ENCODE assay signal across 20 cellular contexts in genomic region chr4:30904593-30904992, GRCh38.
A peak's percentile ranks its signal among the peaks of the same experiment; 100 is the strongest.
DNase-seq lines count a peak whose midpoint lies in the region; ATAC-seq, FAIRE-seq and TF ChIP-seq lines count a peak whose summit lies in the region.
"Had no signal": no experiment of that assay in that cellular context is flagged by ENCODE, and none has a peak within 500 bp of the region (broad histone marks: within the 10 kb centered on the region; RNA-seq: fewer than 3 reads in every experiment).

No MANE protein-coding gene starts in this region.

- H3K36me3 Mint-ChIP-seq in naive thymus-derived CD8-positive, alpha-beta T cell = peaks cover 0 to 5% (median 0%) of the 10 kb centered on the region in 3 donors
- H3K36me3 Mint-ChIP-seq: CD4-positive, alpha-beta memory T cell had no signal

- no peaks in the 10 kb centered on the region for H4K20me1 ChIP-seq in GM12878 (ENCODE audit: control insufficient read depth, insufficient read depth)
- H4K20me1 ChIP-seq in mammary epithelial cell (ENCODE audit: insufficient read depth, low read length) = no peaks in the 10 kb centered on the region

- ATAC-seq in GM18505 (IDR thresholded peaks at IDR 0.05; ENCODE audit: unreplicated experiment) (peak; percentile 77), HG02970 (IDR thresholded peaks at IDR 0.05; ENCODE audit: low FRiP score, unreplicated experiment) (peak; percentile 78), GM12878 (peak; percentile 75), HG02798 (IDR thresholded peaks at IDR 0.05; ENCODE audit: poor library complexity, unreplicated experiment) (no peak)
- ATAC-seq in naive thymus-derived CD8-positive, alpha-beta T cell = no peak

- H3K4me1 ChIP-seq in GM12878 (ENCODE audit: control insufficient read depth, insufficient read depth, low read length) = no peaks in the 10 kb centered on the region
- peaks cover 9 to 15% of the 10 kb centered on the region in 2 donors for H3K4me1 ChIP-seq in mucosa of rectum (ENCODE audit: control insufficient read depth in 2 of 2, insufficient read depth in 2 of 2, low read length in 2 of 2)
- H3K4me1 ChIP-seq in mammary epithelial cell (ENCODE audit: insufficient read depth, low read length) = no peaks in the 10 kb centered on the region

- in situ Hi-C loops in GM12878 (cut with MboI) = no loop called here
- in situ Hi-C loops in mammary epithelial cell (cut with MboI; ENCODE audit: low sequenced_read_pairs in 2 of 2) = no loop called here
- in situ Hi-C loops in KBM-7 (cut with MboI; ENCODE audit: low pct_unique_long_range_greater_than_20kb, low sequenced_read_pairs) = no loop called here

- WGBS in GM12878 (ENCODE audit: insufficient coverage, insufficient replicate concordance, low lambda C conversion rate, missing lambda C conversion rate) = 92% methylated on average over 2 of the region's 2 CpGs
- 100% methylated on average over 2 of the region's 2 CpGs for WGBS in mammary epithelial cell (ENCODE audit: low coverage, missing lambda C conversion rate)

- H3K9ac ChIP-seq in GM12878 (ENCODE audit: control insufficient read depth, insufficient read depth, low read length) = no peak overlapping the region
- H3K9ac ChIP-seq in mucosa of rectum (ENCODE audit: low read depth in 1 of 2, low read length in 2 of 2) = no peak overlapping the region
- no peak overlapping the region for H3K9ac ChIP-seq in mammary epithelial cell (ENCODE audit: insufficient read depth, low read length)

- RAD21 ChIA-PET in GM12878 (lab: Charles Lee; ENCODE audit: unreplicated experiment) = no interaction called here

- TF ChIP-seq RAD21 in GM12878 (IDR thresholded peaks at IDR 0.05; ENCODE audit: insufficient read depth, low read depth, low read length) = no peak

- no peak for TF ChIP-seq POLR2A in GM18505 (IDR thresholded peaks at IDR 0.05; ENCODE audit: borderline replicate concordance, extremely low read depth, insufficient read depth, insufficient read length)
- no peak for TF ChIP-seq POLR2A in GM12878 (IDR thresholded peaks at IDR 0.05; ENCODE audit: low read depth, low read length)

- H3K27me3 ChIP-seq in GM12878 (replicated peaks in 1 of 2; ENCODE audit: control insufficient read depth in 2 of 2, insufficient read depth in 2 of 2, low read length in 1 of 2) = no peaks in the 10 kb centered on the region
- no peaks in the 10 kb centered on the region for H3K27me3 ChIP-seq in mucosa of rectum (ENCODE audit: control insufficient read depth in 2 of 2, insufficient read depth in 2 of 2, low read length in 2 of 2)
- H3K27me3 ChIP-seq in mammary epithelial cell (ENCODE audit: insufficient read depth, low read length) = no peaks in the 10 kb centered on the region

- peaks cover 0 to 25% (median 5%) of the 10 kb centered on the region in 9 donors for H3K9me3 Mint-ChIP-seq in naive thymus-derived CD8-positive, alpha-beta T cell

- H2AFZ ChIP-seq in GM12878 (ENCODE audit: control insufficient read depth, low read depth, low read length) (no peak overlapping the region), mammary epithelial cell (ENCODE audit: low read depth, low read length) (no peak overlapping the region)

- dilution Hi-C loops in mammary epithelial cell (cut with HindIII; ENCODE audit: low sequenced_read_pairs) = no loop called here

- DNase-seq in GM12878 (ENCODE audit: low read depth, low spot score) (no peak), mammary epithelial cell (no peak), KBM-7 (no peak)
- DNase-seq in naive thymus-derived CD8-positive, alpha-beta T cell = no peak
- DNase-seq: 8988T; CD4-positive, alpha-beta memory T cell; DMS79; NCI-H1105 treated with DMSO at 0.1 percent for 48 hours; NCI-H1694 treated with DMSO at 0.1 percent for 48 hours; NCI-H226; NCI-H69; NK-92 treated with Interleukin-12 subunit alpha and Interleukin-12 subunit beta, amount 100 ng/mL, for 24 hours; OCI-M1; SIG-M5 had no signal

- H3K27me3 Mint-ChIP-seq in naive thymus-derived CD8-positive, alpha-beta T cell = no peaks in the 10 kb centered on the region
- H3K27me3 Mint-ChIP-seq: CD4-positive, alpha-beta memory T cell had no signal

- intact Hi-C loops in GM12878 (cut with micrococcal nuclease; ENCODE audit: unreplicated experiment) (no loop called here), mammary epithelial cell (cut with micrococcal nuclease) (no loop called here)

- H3K27ac Mint-ChIP-seq in naive thymus-derived CD8-positive, alpha-beta T cell = no peak overlapping the region
- H3K27ac Mint-ChIP-seq: CD4-positive, alpha-beta memory T cell had no signal

- CTCF ChIA-PET in GM12878 (lab: Yijun Ruan, JAX) = interaction anchor here (1.1 to 1.6 kb wide), 2 partner anchors 11 to 12 kb away, joined by 3 to 4 read pairs; no protein-coding TSS in a partner anchor
- CTCF ChIA-PET in mammary epithelial cell (lab: Charles Lee; ENCODE audit: low non-redundant PET) = no interaction called here

- SMC1A ChIA-PET in GM12878 (lab: Charles Lee; ENCODE audit: uncharacterized antibody, unreplicated experiment) = no interaction called here

- H3K4me2 ChIP-seq in GM12878 (ENCODE audit: control insufficient read depth, insufficient read depth) = no peak overlapping the region
- H3K4me2 ChIP-seq in mammary epithelial cell (ENCODE audit: insufficient read depth, low read depth, low read length) = no peak overlapping the region

- no peak for FAIRE-seq in GM12878 (lab: Jason Lieb, UNC)
- FAIRE-seq: D721Med, H54 had no signal

- TF ChIP-seq CTCF in GM12878 (IDR thresholded peaks at IDR 0.05 in 2 of 3, conservative IDR thresholded peaks at IDR 0.05 in 1 of 3; ENCODE audit: control insufficient read depth in 2 of 3, extremely low read depth in 1 of 3, insufficient read depth in 1 of 3, low read depth in 3 of 3, low read length in 3 of 3) (no peak), mammary epithelial cell (conservative IDR thresholded peaks at IDR 0.05 in 1 of 2, IDR thresholded peaks at IDR 0.05 in 1 of 2; ENCODE audit: extremely low read depth in 1 of 2, insufficient read depth in 1 of 2, low read depth in 1 of 2, low read length in 2 of 2) (no peak)

- H3K79me2 ChIP-seq in GM12878 (ENCODE audit: control insufficient read depth, insufficient read depth, low read length) (no peaks in the 10 kb centered on the region), mammary epithelial cell (ENCODE audit: insufficient read depth, low read length) (no peaks in the 10 kb centered on the region)

- POLR2A ChIA-PET in GM12878 (lab: Charles Lee) = no interaction called here
- POLR2A ChIA-PET in naive thymus-derived CD8-positive, alpha-beta T cell (lab: Charles Lee) = no interaction called here

- H3K4me3 ChIP-seq in GM12878 = no peak overlapping the region
- peak overlapping the region; percentile 35 to 56 for H3K4me3 ChIP-seq in mucosa of rectum (ENCODE audit: low read length in 2 of 2)
- no peak overlapping the region for H3K4me3 ChIP-seq in mammary epithelial cell (replicated peaks in 1 of 3; ENCODE audit: insufficient read depth in 1 of 3, low read depth in 2 of 3, low read length in 3 of 3)

- no peaks in the 10 kb centered on the region for H3K36me3 ChIP-seq in GM12878 (ENCODE audit: control insufficient read depth in 2 of 2, insufficient read depth in 2 of 2, low read length in 1 of 2)
- no peaks in the 10 kb centered on the region for H3K36me3 ChIP-seq in mucosa of rectum (ENCODE audit: control insufficient read depth in 2 of 2, insufficient read depth in 2 of 2, low read length in 2 of 2)
- H3K36me3 ChIP-seq in mammary epithelial cell (ENCODE audit: insufficient read depth, low read length) = no peaks in the 10 kb centered on the region

- BruUV-seq in GM12878 (replicated peaks; lab: Mats Ljungman, UMichigan) (no TSS peak), mammary epithelial cell (replicated peaks; lab: Mats Ljungman, UMichigan) (no TSS peak)

- H3K9me3 ChIP-seq in GM12878 (replicated peaks; ENCODE audit: control insufficient read depth, insufficient read depth, low read length) (no peaks in the 10 kb centered on the region), mucosa of rectum (ENCODE audit: control insufficient read depth in 2 of 2, low read length in 2 of 2) (no peaks in the 10 kb centered on the region), mammary epithelial cell (replicated peaks; ENCODE audit: insufficient read depth, low read length) (no peaks in the 10 kb centered on the region)

- H3K4me3 Mint-ChIP-seq in naive thymus-derived CD8-positive, alpha-beta T cell = no peak overlapping the region
- H3K4me3 Mint-ChIP-seq: CD4-positive, alpha-beta memory T cell had no signal

- H3K4me1 Mint-ChIP-seq in naive thymus-derived CD8-positive, alpha-beta T cell = no peaks in the 10 kb centered on the region
- H3K4me1 Mint-ChIP-seq: CD4-positive, alpha-beta memory T cell had no signal

- TF ChIP-seq EP300 in GM12878 (IDR thresholded peaks at IDR 0.05; ENCODE audit: borderline replicate concordance in 1 of 2, control insufficient read depth in 1 of 2, low read depth in 2 of 2, low read length in 2 of 2) = no peak

- H3K27ac ChIP-seq in GM12878 (ENCODE audit: control insufficient read depth, insufficient read depth) = no peak overlapping the region
- peak overlapping the region; percentile 69 to 74 for H3K27ac ChIP-seq in mucosa of rectum (ENCODE audit: low read depth in 2 of 2, low read length in 2 of 2)
- H3K27ac ChIP-seq in mammary epithelial cell (ENCODE audit: insufficient read depth, low read depth, low read length) = no peak overlapping the region

TF ChIP-seq in GM12878, 131 proteins besides CTCF, POLR2A, EP300 and RAD21:
- TF ChIP-seq SKIL (IDR thresholded peaks at IDR 0.05; ENCODE audit: low read depth, poor library complexity, severe bottlenecking) (no peak), RBBP5 (conservative IDR thresholded peaks at IDR 0.05) (no peak), NFIC (IDR thresholded peaks at IDR 0.05; ENCODE audit: low read depth, low read length) (no peak)

Comparison
In these comparisons a context has a peak if more than half of its experiments do, and no peak if none do; other contexts are left out.
1. ATAC-seq: peak in GM18505 (single experiment), HG02970 (single experiment) and GM12878 (single experiment); none in naive thymus-derived CD8-positive, alpha-beta T cell (0 of 2) and HG02798 (single experiment).
2. H3K27ac ChIP-seq: peak in mucosa of rectum (2 of 2); none in GM12878 (single experiment) and mammary epithelial cell (single experiment).
3. H3K4me3 ChIP-seq: peak in mucosa of rectum (2 of 2); none in GM12878 (single experiment) and mammary epithelial cell (0 of 3).